In the genomic region with DNA sequence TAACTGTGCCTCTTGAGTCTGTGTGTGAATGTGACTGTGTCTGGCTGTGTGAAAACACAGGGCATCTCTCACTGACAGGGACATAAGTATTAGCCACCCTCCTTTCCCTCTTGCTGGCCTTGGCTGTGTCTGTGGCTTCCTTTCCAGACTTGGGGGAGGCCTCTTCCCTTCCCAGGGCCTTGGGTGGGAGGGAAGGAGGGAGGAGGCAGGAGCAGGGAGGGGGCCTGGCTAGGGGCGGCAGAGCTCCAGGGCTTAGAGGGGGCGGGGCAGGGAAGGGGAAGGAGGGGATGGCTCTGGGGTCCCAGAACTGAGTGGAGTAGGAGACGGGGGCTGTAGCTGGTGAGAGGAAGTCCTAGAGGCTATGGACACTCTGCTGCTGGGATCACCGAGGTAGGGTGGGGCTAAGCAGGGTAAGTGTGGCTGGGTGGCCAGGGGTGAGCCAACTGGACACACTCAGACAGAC, we compare ENCODE assay signal across 10 cellular contexts. TPM values are rescaled to one million over a fixed set of nuclear protein-coding genes. Genes with fewer than 3 reads are reported as not detected.
DNase-seq lines count a peak whose midpoint lies in the region; ATAC-seq and TF ChIP-seq lines count a peak whose summit lies in the region.
"Had no signal": no experiment of that assay in that cellular context is flagged by ENCODE, and none has a peak within 500 bp of the region (broad histone marks: within the 10 kb centered on the region; RNA-seq: fewer than 3 reads in every experiment).

No MANE protein-coding gene starts in this region.

- ATAC-seq in GM19463 (IDR thresholded peaks at IDR 0.05; ENCODE audit: unreplicated experiment) (no peak), GM18498 (IDR thresholded peaks at IDR 0.05; ENCODE audit: unreplicated experiment) (no peak)
- ATAC-seq: activated CD4-positive, CD25-positive, alpha-beta regulatory T cell treated with anti-CD3 and anti-CD28 coated beads, Interleukin-2, amount 50 U/mL, for 24 hours had no signal

- H3K79me2 ChIP-seq in ACC112 (ENCODE audit: control insufficient read depth, insufficient read depth, low read length, unreplicated experiment) = no peaks in the 10 kb centered on the region
- H3K79me2 ChIP-seq in osteoblast (ENCODE audit: insufficient read depth, low read length) = peaks cover 1% of the 10 kb centered on the region

- 50 to 65% methylated on average over 1 to 4 of the region's 4 CpGs for WGBS in esophagus squamous epithelium, 2 donors

- H2AFZ ChIP-seq in ACC112 (ENCODE audit: low read length, unreplicated experiment) (no peak overlapping the region), osteoblast (ENCODE audit: low read length) (no peak overlapping the region)

- peak overlapping the region; percentile 76 for H3K4me3 ChIP-seq in ACC112 (ENCODE audit: low read depth, low read length)
- H3K4me3 ChIP-seq in esophagus squamous epithelium = peak overlapping the region in 2 of 4 donors; percentile 9 to 63
- H3K4me3 ChIP-seq in osteoblast (ENCODE audit: insufficient read depth, low read length) = no peak overlapping the region

- no peaks in the 10 kb centered on the region for H4K20me1 ChIP-seq in osteoblast (ENCODE audit: insufficient read depth, low read length)

- H3K27ac ChIP-seq in ACC112 (ENCODE audit: low read depth, low read length) = peak overlapping the region; percentile 41
- H3K27ac ChIP-seq in esophagus squamous epithelium = peak overlapping the region; percentile 19 to 88 (median 84)
- peak overlapping the region; percentile 64 for H3K27ac ChIP-seq in osteoblast (ENCODE audit: low read depth, low read length)

- intact Hi-C loops in esophagus squamous epithelium (cut with DNase I) = no loop called here

- H3K36me3 ChIP-seq in ACC112 (ENCODE audit: insufficient read depth, low read length) (no peaks in the 10 kb centered on the region), esophagus squamous epithelium (peaks cover 0 to 20% (median 3%) of the 10 kb centered on the region in 3 donors), osteoblast (ENCODE audit: insufficient read depth, low read length) (peaks cover 13% of the 10 kb centered on the region)

- DNase-seq in NCI-H1694 treated with DMSO at 0.1 percent for 48 hours (lab: John Stamatoyannopoulos, UW) = peak; percentile 62
- DNase-seq in esophagus squamous epithelium (lab: John Stamatoyannopoulos, UW) = no peak
- peak; percentile 90 for DNase-seq in osteoblast (ENCODE audit: insufficient read length, low spot score, missing footprints)
- DNase-seq in NCI-H1048 (lab: John Stamatoyannopoulos, UW) = no peak
- no peak for DNase-seq in MV-4-11 (lab: John Stamatoyannopoulos, UW)
- DNase-seq: CD8-positive, alpha-beta memory T cell had no signal

- H3K4me2 ChIP-seq in osteoblast (ENCODE audit: insufficient read depth, low read length) = peak overlapping the region; percentile 98

- H3K9me3 ChIP-seq in esophagus squamous epithelium = no peaks in the 10 kb centered on the region
- no peaks in the 10 kb centered on the region for H3K9me3 ChIP-seq in osteoblast (ENCODE audit: low read depth, low read length)

- TF ChIP-seq POLR2A in esophagus squamous epithelium (IDR thresholded peaks at IDR 0.05) = no peak

- no peak for TF ChIP-seq CTCF in esophagus squamous epithelium (IDR thresholded peaks at IDR 0.05)
- no peak for TF ChIP-seq CTCF in osteoblast (IDR thresholded peaks at IDR 0.05; ENCODE audit: extremely low read depth, low read depth, low read length)

- H3K27me3 ChIP-seq in ACC112 (ENCODE audit: insufficient read depth, low read length) (no peaks in the 10 kb centered on the region), esophagus squamous epithelium (no peaks in the 10 kb centered on the region), osteoblast (ENCODE audit: insufficient read depth, low read length) (no peaks in the 10 kb centered on the region)

- H3K4me1 ChIP-seq in ACC112 (ENCODE audit: control insufficient read depth, insufficient read depth, low read length, unreplicated experiment) (peaks cover 35% of the 10 kb centered on the region), esophagus squamous epithelium (peaks cover 33 to 57% (median 45%) of the 10 kb centered on the region in 3 donors), osteoblast (ENCODE audit: insufficient read depth, low read length) (peaks cover 40% of the 10 kb centered on the region)

RNA-seq across cellular contexts. Expression of gene IL11RA, which starts 1.7 kb away (rescaled TPM):
- 10 to 100 TPM in 2 of 4 donors, 1 to 10 TPM in 2; 2.5 to 18.7 (median 9.3) TPM for total RNA-seq in esophagus squamous epithelium
- 34.4 and 38.0 TPM in 2 replicates for total RNA-seq in osteoblast

RNA-seq across cellular contexts. Expression of gene GALT, which starts 7.2 kb away (rescaled TPM):
- total RNA-seq in esophagus squamous epithelium (10 to 100 TPM; 10.3 to 28.4 (median 14.1) TPM), osteoblast (32.6 and 38.9 TPM in 2 replicates)

RNA-seq across cellular contexts. Expression of gene CCL27, which starts 8.8 kb away (rescaled TPM):
- total RNA-seq in esophagus squamous epithelium = not detected
- total RNA-seq in osteoblast = 0.36 TPM in 1 of 2 replicates, not detected in the other

RNA-seq across cellular contexts. Expression of gene SIGMAR1, which starts 16.1 kb away (rescaled TPM):
- total RNA-seq in esophagus squamous epithelium (100 to 1,000 TPM in 1 of 4 donors, 10 to 100 TPM in 3; 77.4 to 112 (median 88.7) TPM), osteoblast (72.7 and 73.4 TPM in 2 replicates)

RNA-seq across cellular contexts. Expression of gene ARID3C, which starts 24.8 kb away (rescaled TPM):
- total RNA-seq in esophagus squamous epithelium (not detected), osteoblast (under 0.01 TPM in 1 of 2 replicates, not detected in the other)

Comparison
In these comparisons a context has a peak if more than half of its experiments do, and no peak if none do; other contexts are left out.
1. DNase-seq: peak in NCI-H1694 treated with DMSO at 0.1 percent for 48 hours (single experiment) and osteoblast (single experiment); none in esophagus squamous epithelium (single experiment), NCI-H1048 (single experiment) and MV-4-11 (single experiment).
2. Peak in every context shown above with its lines, with median percentiles within 50 percentile points of each other: H3K27ac ChIP-seq.